In the genomic region with DNA sequence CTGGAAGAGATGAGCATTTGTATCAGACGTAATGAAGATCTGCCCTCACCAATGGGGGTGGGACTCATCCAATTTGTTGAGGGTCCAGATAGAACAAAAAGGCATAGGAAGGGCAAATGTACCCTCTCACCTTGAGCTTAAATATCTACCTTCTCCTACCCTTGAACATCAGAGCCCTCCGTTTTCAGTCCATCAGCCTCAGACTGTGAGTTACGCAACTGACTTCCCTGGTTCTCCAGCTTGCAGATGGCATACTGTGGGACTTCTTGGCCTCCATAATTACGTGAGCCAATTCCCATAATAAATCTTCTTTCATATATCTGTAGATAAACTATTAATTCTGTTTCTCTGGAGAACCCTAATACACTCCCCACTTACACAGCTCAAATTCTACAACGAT, we compare ENCODE assay signal across 30 cellular contexts. TPM values are rescaled to one million over a fixed set of nuclear protein-coding genes. Genes with fewer than 3 reads are reported as not detected.
"Had no signal": no experiment of that assay in that cellular context is flagged by ENCODE, and none has a peak within 500 bp of the region (broad histone marks: within the 10 kb centered on the region; RNA-seq: fewer than 3 reads in every experiment).

No MANE protein-coding gene starts in this region.

- H3K4me1 ChIP-seq: adrenal gland, body of pancreas, esophagus muscularis mucosa, gastroesophageal sphincter had no signal

- ATAC-seq: activated CD4-positive, alpha-beta T cell treated with anti-CD3 and anti-CD28 coated beads for 36 hours; activated CD8-positive, alpha-beta memory T cell treated with anti-CD3 and anti-CD28 coated beads, Interleukin-2, amount 10 ng/mL, durations not matched to agents 7 days and 5 days; activated CD8-positive, alpha-beta T cell treated with anti-CD3 and anti-CD28 coated beads, Interleukin-2, amount 10 ng/mL, durations not matched to agents 7 days and 5 days; activated naive CD8-positive, alpha-beta T cell treated with anti-CD3 and anti-CD28 coated beads, Interleukin-2, amount 50 U/mL, for 24 hours; body of pancreas; effector memory CD8-positive, alpha-beta T cell; foreskin keratinocyte; gastroesophageal sphincter; heart right ventricle had no signal

- H3K27ac ChIP-seq: adrenal gland, body of pancreas, esophagus muscularis mucosa, foreskin keratinocyte, gastroesophageal sphincter had no signal

- H3K9me3 ChIP-seq: adrenal gland, body of pancreas, esophagus muscularis mucosa, gastroesophageal sphincter, heart right ventricle had no signal

- H3K27me3 ChIP-seq: adrenal gland, body of pancreas, esophagus muscularis mucosa, foreskin keratinocyte, gastroesophageal sphincter, heart right ventricle had no signal

- DNase-seq: activated CD4-positive, alpha-beta memory T cell treated with anti-CD3 and anti-CD28 coated beads for 36 hours; activated CD4-positive, alpha-beta T cell treated with anti-CD3 and anti-CD28 coated beads for 36 hours; activated CD4-positive, alpha-beta T cell treated with anti-CD3 and anti-CD28 coated beads, Interleukin-2, amount 10 ng/mL, durations not matched to agents 24 days and 14 days; activated CD4-positive, CD25-positive, alpha-beta regulatory T cell; activated CD4-positive, CD25-positive, alpha-beta regulatory T cell treated with anti-CD3 and anti-CD28 coated beads, Interleukin-2, amount 50 U/mL, for 72 hours; activated CD8-positive, alpha-beta memory T cell treated with anti-CD3 and anti-CD28 coated beads, Interleukin-2, amount 10 ng/mL, durations not matched to agents 7 days and 5 days; activated CD8-positive, alpha-beta memory T cell treated with anti-CD3 and anti-CD28 coated beads, Interleukin-2, amount 50 U/mL, for 4 hours; activated CD8-positive, alpha-beta T cell treated with anti-CD3 and anti-CD28 coated beads, Interleukin-2, amount 10 ng/mL, durations not matched to agents 7 days and 5 days; activated effector memory CD4-positive, alpha-beta T cell treated with anti-CD3 and anti-CD28 coated beads, Interleukin-2, amount 50 U/mL, for 16 hours; activated naive CD4-positive, alpha-beta T cell treated with anti-CD3 and anti-CD28 coated beads for 36 hours; activated naive CD8-positive, alpha-beta T cell treated with anti-CD3 and anti-CD28 coated beads for 36 hours; activated naive CD8-positive, alpha-beta T cell treated with anti-CD3 and anti-CD28 coated beads, Interleukin-2, amount 50 U/mL, for 24 hours; activated T-cell treated with anti-CD3 and anti-CD28 coated beads, Interleukin-2, amount 50 U/mL, for 1 hour; activated T-cell treated with anti-CD3 and anti-CD28 coated beads, Interleukin-2, amount 50 U/mL, for 48 hours; adrenal gland; amygdala; aorta; body of pancreas; caudate nucleus; cortex of kidney; dermis blood vessel endothelial cell; effector CD4-positive, alpha-beta T cell; effector memory CD8-positive, alpha-beta T cell; erythroblast; heart right ventricle; T-helper 2 cell had no signal

- H3K36me3 ChIP-seq: adrenal gland, esophagus muscularis mucosa, gastroesophageal sphincter, heart right ventricle had no signal

- H3K4me3 ChIP-seq: adrenal gland, body of pancreas, esophagus muscularis mucosa, gastroesophageal sphincter, heart right ventricle had no signal

RNA-seq across cellular contexts. Expression of a gene that starts 56.5 kb away (rescaled TPM):
- total RNA-seq: activated CD4-positive, alpha-beta memory T cell treated with anti-CD3 and anti-CD28 coated beads for 36 hours; activated CD4-positive, alpha-beta T cell treated with anti-CD3 and anti-CD28 coated beads for 36 hours; activated CD4-positive, alpha-beta T cell treated with anti-CD3 and anti-CD28 coated beads, Interleukin-2, amount 10 ng/mL, durations not matched to agents 24 days and 14 days; activated T-helper 2 cell treated with anti-CD3 and anti-CD28 coated beads, Interferon-gamma antibody, Interleukin-2, Interleukin-4, amounts not matched to agents 10 μg/mL and 5 μg/mL and 100 μg/mL, durations not matched to agents 14 hours and 24 hours and 36 hours had no signal
- polyA plus RNA-seq: foreskin keratinocyte had no signal
